9 cellular contexts compared by ENCODE assay signal in genomic region chr1:155934933-155935590, GRCh38. TPM values are rescaled to one million over a fixed set of nuclear protein-coding genes. Genes with fewer than 3 reads are reported as not detected.
DNase-seq lines count a peak whose midpoint lies in the region; ATAC-seq and TF ChIP-seq lines count a peak whose summit lies in the region.
"Had no signal": no experiment of that assay in that cellular context is flagged by ENCODE, and none has a peak within 500 bp of the region (broad histone marks: within the 10 kb centered on the region; RNA-seq: fewer than 3 reads in every experiment).

No MANE protein-coding gene starts in this region.

- peak; percentile 91 for DNase-seq in DMS53 (lab: John Stamatoyannopoulos, UW)
- DNase-seq in NCI-H2171 treated with DMSO at 0.1 percent for 48 hours (lab: John Stamatoyannopoulos, UW) = peak; percentile 89
- no peak for DNase-seq in effector memory CD4-positive, alpha-beta T cell
- DNase-seq in osteoblast (ENCODE audit: insufficient read length, low spot score, missing footprints) = peak; percentile 43
- DNase-seq in AML-193 (lab: John Stamatoyannopoulos, UW) = no peak

- H2AFZ ChIP-seq in osteoblast (ENCODE audit: low read length) = peak overlapping the region; percentile 83

- peaks cover 22% of the 10 kb centered on the region for H3K36me3 ChIP-seq in effector memory CD4-positive, alpha-beta T cell (ENCODE audit: control insufficient read depth, insufficient read depth, low read length)
- peaks cover 29% of the 10 kb centered on the region for H3K36me3 ChIP-seq in osteoblast (ENCODE audit: insufficient read depth, low read length)

- H3K4me1 ChIP-seq in effector memory CD4-positive, alpha-beta T cell (ENCODE audit: control insufficient read depth, insufficient read depth, low read length, poor library complexity, severe bottlenecking) = peaks cover 34% of the 10 kb centered on the region
- H3K4me1 ChIP-seq in osteoblast (ENCODE audit: insufficient read depth, low read length) = peaks cover 28% of the 10 kb centered on the region

- H3K79me2 ChIP-seq in osteoblast (ENCODE audit: insufficient read depth, low read length) = peaks cover 42% of the 10 kb centered on the region

- H3K4me2 ChIP-seq in osteoblast (ENCODE audit: insufficient read depth, low read length) = peak overlapping the region; percentile 83

- peaks cover 20% of the 10 kb centered on the region for H4K20me1 ChIP-seq in osteoblast (ENCODE audit: insufficient read depth, low read length)

- ATAC-seq in GM18519 (IDR thresholded peaks at IDR 0.05; ENCODE audit: low FRiP score, unreplicated experiment) (no peak), HG03521 (IDR thresholded peaks at IDR 0.05; ENCODE audit: unreplicated experiment) (no peak), HG03097 (IDR thresholded peaks at IDR 0.05; ENCODE audit: low FRiP score, unreplicated experiment) (no peak)

- peak overlapping the region; percentile 93 for H3K27ac ChIP-seq in effector memory CD4-positive, alpha-beta T cell (ENCODE audit: insufficient read depth, low read length, poor library complexity, severe bottlenecking)
- peak overlapping the region; percentile 98 for H3K27ac ChIP-seq in osteoblast (ENCODE audit: low read depth, low read length)

- H3K27me3 ChIP-seq in effector memory CD4-positive, alpha-beta T cell (replicated peaks; ENCODE audit: control insufficient read depth, insufficient read depth, low read length, poor library complexity, severe bottlenecking) = no peaks in the 10 kb centered on the region
- H3K27me3 ChIP-seq in osteoblast (ENCODE audit: insufficient read depth, low read length) = no peaks in the 10 kb centered on the region

- H3K9me3 ChIP-seq in effector memory CD4-positive, alpha-beta T cell (ENCODE audit: control insufficient read depth, low read length) = no peaks in the 10 kb centered on the region
- no peaks in the 10 kb centered on the region for H3K9me3 ChIP-seq in osteoblast (ENCODE audit: low read depth, low read length)

- peak overlapping the region; percentile 32 for H3K4me3 ChIP-seq in effector memory CD4-positive, alpha-beta T cell (ENCODE audit: insufficient read depth, low read depth, low read length, poor library complexity, severe bottlenecking)
- peak overlapping the region; percentile 99 for H3K4me3 ChIP-seq in osteoblast (ENCODE audit: insufficient read depth, low read length)

- TF ChIP-seq CTCF in osteoblast (IDR thresholded peaks at IDR 0.05; ENCODE audit: extremely low read depth, low read depth, low read length) = no peak

RNA-seq across cellular contexts. Expression of gene KHDC4, which starts 0.8 kb away (rescaled TPM):
- total RNA-seq in osteoblast = 32.7 and 37.3 TPM in 2 replicates

RNA-seq across cellular contexts. Expression of gene RXFP4, which starts 6.4 kb away (rescaled TPM):
- total RNA-seq in osteoblast = not detected in 2 replicates
- total RNA-seq: NCI-H460 had no signal

RNA-seq across cellular contexts. Expression of gene RIT1, which starts 23.9 kb away (rescaled TPM):
- 36.9 and 39.5 TPM in 2 replicates for total RNA-seq in osteoblast

RNA-seq across cellular contexts. Expression of gene ARHGEF2, which starts 43.3 kb away (rescaled TPM):
- total RNA-seq in osteoblast = 166 and 183 TPM in 2 replicates

Comparison
In these comparisons a context has a peak if more than half of its experiments do, and no peak if none do; other contexts are left out.
1. DNase-seq: peak in DMS53 (single experiment), NCI-H2171 treated with DMSO at 0.1 percent for 48 hours (single experiment) and osteoblast (single experiment); none in effector memory CD4-positive, alpha-beta T cell (0 of 3) and AML-193 (0 of 2).